In the genomic region with DNA sequence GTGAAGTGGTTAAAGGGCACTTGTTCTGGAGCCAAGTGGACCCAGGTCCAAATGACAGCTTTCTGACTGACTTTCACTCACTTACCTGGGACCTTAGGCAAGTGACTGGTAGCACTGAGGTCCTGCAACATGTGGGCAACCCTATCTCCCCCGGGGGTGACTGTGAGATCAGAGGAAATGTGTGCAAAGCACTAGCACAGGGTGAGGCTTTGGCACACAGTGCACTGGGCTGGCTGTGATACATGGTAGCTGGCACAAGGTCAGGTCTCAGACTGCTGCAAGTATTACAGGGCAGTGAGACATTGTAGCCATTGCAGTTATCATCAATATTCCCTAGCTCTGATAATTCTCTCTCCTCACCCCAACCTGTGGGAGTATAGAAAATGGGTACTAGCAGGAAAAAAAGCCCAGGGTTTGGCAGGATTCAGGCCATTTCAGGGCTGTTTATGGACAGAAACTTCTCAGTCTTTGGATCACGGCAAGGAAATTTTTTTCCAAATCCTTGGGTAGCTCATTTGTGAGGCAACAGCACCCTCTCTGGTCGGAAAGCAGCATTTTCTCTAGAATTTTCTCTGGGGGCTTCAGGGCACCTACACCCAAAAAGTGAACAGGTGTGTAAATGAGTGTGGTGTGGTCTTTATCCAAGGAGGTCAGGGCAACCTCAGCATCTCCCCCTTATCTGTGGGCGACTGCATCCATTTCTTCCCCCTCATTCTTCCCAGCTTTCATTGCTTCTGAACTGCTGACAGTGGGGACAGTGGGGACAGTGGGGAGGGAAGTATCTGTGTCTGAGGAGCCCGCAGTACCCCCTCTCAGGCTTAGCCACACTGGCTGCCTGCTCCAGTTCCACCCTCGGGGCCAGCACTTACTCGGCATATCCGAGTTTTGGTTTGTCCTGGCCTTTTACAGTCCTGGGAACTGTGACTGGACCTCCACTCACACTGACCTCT, we compare ENCODE assay signal across 9 cellular contexts.
A peak's percentile ranks its signal among the peaks of the same experiment; 100 is the strongest.
DNase-seq lines count a peak whose midpoint lies in the region; ATAC-seq and TF ChIP-seq lines count a peak whose summit lies in the region.
"Had no signal": no experiment of that assay in that cellular context is flagged by ENCODE, and none has a peak within 500 bp of the region (broad histone marks: within the 10 kb centered on the region; RNA-seq: fewer than 3 reads in every experiment).

No MANE protein-coding gene starts in this region.

- peak; percentile 57 to 71 (median 65) for TF ChIP-seq CTCF in esophagus muscularis mucosa (IDR thresholded peaks at IDR 0.05)
- TF ChIP-seq CTCF in neural cell (IDR thresholded peaks at IDR 0.05; ENCODE audit: poor library complexity, severe bottlenecking) = peak; percentile 87

- TF ChIP-seq EP300 in esophagus muscularis mucosa (IDR thresholded peaks at IDR 0.05) (no peak), neural cell (conservative IDR thresholded peaks at IDR 0.05; ENCODE audit: poor library complexity, severe bottlenecking) (no peak)

- DNase-seq in NCI-H1417 (lab: John Stamatoyannopoulos, UW) (peak; percentile 41 to 77 (median 52)), NCI-H1417 treated with DMSO at 0.1 percent for 48 hours (lab: John Stamatoyannopoulos, UW) (no peak), NCI-H774 (lab: John Stamatoyannopoulos, UW) (peak; percentile 28), esophagus muscularis mucosa (ENCODE audit: extremely low spot score) (no peak), UCSD-AML1 (lab: John Stamatoyannopoulos, UW; ENCODE audit: unreplicated experiment) (no peak)
- no peak for DNase-seq in activated CD4-positive, alpha-beta T cell treated with anti-CD3 and anti-CD28 coated beads for 1 hour

- no peak overlapping the region for H3K9ac ChIP-seq in neural cell (ENCODE audit: low read length)

- no peaks in the 10 kb centered on the region for H3K36me3 ChIP-seq in esophagus muscularis mucosa
- no peaks in the 10 kb centered on the region for H3K36me3 ChIP-seq in neural cell (ENCODE audit: insufficient read depth, low read length)
- H3K36me3 ChIP-seq: neutrophil had no signal

- no peak overlapping the region for H3K27ac ChIP-seq in esophagus muscularis mucosa (replicated peaks in 1 of 4)
- H3K27ac ChIP-seq in neural cell (ENCODE audit: low read length) = no peak overlapping the region
- H3K27ac ChIP-seq: neutrophil had no signal

- intact Hi-C loops in esophagus muscularis mucosa (cut with DNase I) = loop anchor here (5.0 kb wide), 2 partner anchors 368 to 588 kb away; no protein-coding TSS in a partner anchor

- H3K27me3 ChIP-seq in esophagus muscularis mucosa (peaks cover 0 to 26% (median 0%) of the 10 kb centered on the region in 4 donors), neural cell (ENCODE audit: insufficient read depth, low read depth, low read length) (no peaks in the 10 kb centered on the region)
- H3K27me3 ChIP-seq: neutrophil had no signal

- no peak overlapping the region for H3K4me2 ChIP-seq in neural cell (ENCODE audit: low read length)

- H3K79me2 ChIP-seq in neural cell (replicated peaks; ENCODE audit: insufficient read depth, low read length) = no peaks in the 10 kb centered on the region

- TF ChIP-seq RAD21 in neural cell (conservative IDR thresholded peaks at IDR 0.05) = peak; percentile 90

- TF ChIP-seq POLR2A in esophagus muscularis mucosa (IDR thresholded peaks at IDR 0.05; ENCODE audit: low read depth) = no peak

- WGBS in esophagus muscularis mucosa = 30% methylated on average over 8 of the region's 8 CpGs

- peaks cover 0 to 17% (median 9%) of the 10 kb centered on the region in 4 donors for H3K4me1 ChIP-seq in esophagus muscularis mucosa

- H3K9me2 ChIP-seq in neural cell (ENCODE audit: insufficient read depth, low read length) = no peaks in the 10 kb centered on the region

- no peaks in the 10 kb centered on the region for H4K20me1 ChIP-seq in neural cell (ENCODE audit: insufficient read depth)

- no peak for ATAC-seq in HG03159 (IDR thresholded peaks at IDR 0.05; ENCODE audit: unreplicated experiment)

- H3K9me3 ChIP-seq in esophagus muscularis mucosa (peaks cover 0 to 11% (median 2%) of the 10 kb centered on the region in 4 donors), neural cell (ENCODE audit: low read length) (no peaks in the 10 kb centered on the region)
- H3K9me3 ChIP-seq: neutrophil had no signal

- no peaks in the 10 kb centered on the region for H3F3A ChIP-seq in neural cell (ENCODE audit: insufficient read depth, low read length, poor library complexity, severe bottlenecking)

- H3K4me3 ChIP-seq in esophagus muscularis mucosa (peak overlapping the region in 1 of 4 donors; percentile 6), neural cell (ENCODE audit: low read length) (no peak overlapping the region)

- no peak overlapping the region for H2AFZ ChIP-seq in neural cell (ENCODE audit: low read depth, low read length)

TF ChIP-seq in neural cell, 6 proteins besides CTCF, POLR2A, EP300 and RAD21:
- TF ChIP-seq, protein P1, sequence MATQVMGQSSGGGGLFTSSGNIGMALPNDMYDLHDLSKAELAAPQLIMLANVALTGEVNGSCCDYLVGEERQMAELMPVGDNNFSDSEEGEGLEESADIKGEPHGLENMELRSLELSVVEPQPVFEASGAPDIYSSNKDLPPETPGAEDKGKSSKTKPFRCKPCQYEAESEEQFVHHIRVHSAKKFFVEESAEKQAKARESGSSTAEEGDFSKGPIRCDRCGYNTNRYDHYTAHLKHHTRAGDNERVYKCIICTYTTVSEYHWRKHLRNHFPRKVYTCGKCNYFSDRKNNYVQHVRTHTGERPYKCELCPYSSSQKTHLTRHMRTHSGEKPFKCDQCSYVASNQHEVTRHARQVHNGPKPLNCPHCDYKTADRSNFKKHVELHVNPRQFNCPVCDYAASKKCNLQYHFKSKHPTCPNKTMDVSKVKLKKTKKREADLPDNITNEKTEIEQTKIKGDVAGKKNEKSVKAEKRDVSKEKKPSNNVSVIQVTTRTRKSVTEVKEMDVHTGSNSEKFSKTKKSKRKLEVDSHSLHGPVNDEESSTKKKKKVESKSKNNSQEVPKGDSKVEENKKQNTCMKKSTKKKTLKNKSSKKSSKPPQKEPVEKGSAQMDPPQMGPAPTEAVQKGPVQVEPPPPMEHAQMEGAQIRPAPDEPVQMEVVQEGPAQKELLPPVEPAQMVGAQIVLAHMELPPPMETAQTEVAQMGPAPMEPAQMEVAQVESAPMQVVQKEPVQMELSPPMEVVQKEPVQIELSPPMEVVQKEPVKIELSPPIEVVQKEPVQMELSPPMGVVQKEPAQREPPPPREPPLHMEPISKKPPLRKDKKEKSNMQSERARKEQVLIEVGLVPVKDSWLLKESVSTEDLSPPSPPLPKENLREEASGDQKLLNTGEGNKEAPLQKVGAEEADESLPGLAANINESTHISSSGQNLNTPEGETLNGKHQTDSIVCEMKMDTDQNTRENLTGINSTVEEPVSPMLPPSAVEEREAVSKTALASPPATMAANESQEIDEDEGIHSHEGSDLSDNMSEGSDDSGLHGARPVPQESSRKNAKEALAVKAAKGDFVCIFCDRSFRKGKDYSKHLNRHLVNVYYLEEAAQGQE (IDR thresholded peaks at IDR 0.05; ENCODE audit: borderline replicate concordance) = no peak
- TF ChIP-seq EZH2 (IDR thresholded peaks at IDR 0.05; ENCODE audit: borderline replicate concordance, insufficient read depth, low read length, poor library complexity, severe bottlenecking) = no peak
- TF ChIP-seq POLR2AphosphoS5 (IDR thresholded peaks at IDR 0.05) = no peak
- no peak for TF ChIP-seq MXI1 (conservative IDR thresholded peaks at IDR 0.05; ENCODE audit: poor library complexity, severe bottlenecking)
- peak; percentile 80 for TF ChIP-seq SMC3 (conservative IDR thresholded peaks at IDR 0.05; ENCODE audit: poor library complexity)
- TF ChIP-seq TAF1 (IDR thresholded peaks at IDR 0.05; ENCODE audit: low read depth) = no peak
TF ChIP-seq in neural cell: peak in this region for 1.

Comparison
In these comparisons a context has a peak if more than half of its experiments do, and no peak if none do; other contexts are left out.
1. DNase-seq: peak in NCI-H1417 (3 of 3) and NCI-H774 (single experiment); none in NCI-H1417 treated with DMSO at 0.1 percent for 48 hours (single experiment), esophagus muscularis mucosa (single experiment), UCSD-AML1 (single experiment) and activated CD4-positive, alpha-beta T cell treated with anti-CD3 and anti-CD28 coated beads for 1 hour (single experiment).